ENCODE assay signal across 8 cellular contexts in genomic region chr3:181700168-181701087, GRCh38. TPM values are rescaled to one million over a fixed set of nuclear protein-coding genes. Genes with fewer than 3 reads are reported as not detected.
DNase-seq lines count a peak whose midpoint lies in the region; TF ChIP-seq lines count a peak whose summit lies in the region.

No MANE protein-coding gene starts in this region.

- peak overlapping the region; percentile 75 for H3K4me3 Mint-ChIP-seq in HFFc6

- 3 to 9% (median 4%) methylated on average over 17 of the region's 17 CpGs for WGBS in spleen, 5 donors

- peak; percentile 77 for DNase-seq in activated effector memory CD4-positive, alpha-beta T cell treated with anti-CD3 and anti-CD28 coated beads, Interleukin-2, amount 50 U/mL, for 16 hours
- no peak for DNase-seq in activated effector memory CD4-positive, alpha-beta T cell treated with Interleukin-2 at 50 U/mL for 16 hours
- DNase-seq in HFFc6: peak; percentile 47
- DNase-seq in LoVo (ENCODE audit: low spot score): peak; percentile 81
- peak; percentile 69 for DNase-seq in RKO (ENCODE audit: low spot score)
- peak; percentile 28 for DNase-seq in brain microvascular endothelial cell
- peak; percentile 94 for DNase-seq in inferior parietal cortex (ENCODE audit: extremely low spot score)
- DNase-seq in spleen: no peak

- no peak for TF ChIP-seq POLR2A in spleen (IDR thresholded peaks at IDR 0.05)

- no peaks in the 10 kb centered on the region for H3K36me3 ChIP-seq in brain microvascular endothelial cell (replicated peaks)
- no peaks in the 10 kb centered on the region for H3K36me3 ChIP-seq in spleen

- no peaks in the 10 kb centered on the region for H3K9me3 Mint-ChIP-seq in HFFc6

- H3K27ac Mint-ChIP-seq in HFFc6: no peak overlapping the region

- intact Hi-C loops in spleen (cut with DNase I; ENCODE audit: low total_unique reads): no loop called here

- peaks cover 3 to 46% (median 35%) of the 10 kb centered on the region in 6 donors for H3K4me1 ChIP-seq in spleen

- no peaks in the 10 kb centered on the region for H3K9me3 ChIP-seq in spleen

- in situ Hi-C loops in brain microvascular endothelial cell (cut with HindIII; ENCODE audit: low pct_ligation_motif_present, low sequenced_read_pairs): loop anchor here (10.0 to 25.0 kb wide), 2 partner anchors 562 to 984 kb away; no protein-coding TSS in a partner anchor

- H3K27me3 Mint-ChIP-seq in HFFc6 (ENCODE audit: insufficient read depth): peaks cover 44% of the 10 kb centered on the region

- H3K4me1 Mint-ChIP-seq in HFFc6 (ENCODE audit: low read depth): peaks cover 16% of the 10 kb centered on the region

- H3K27me3 ChIP-seq in brain microvascular endothelial cell (replicated peaks): peaks cover 50% of the 10 kb centered on the region
- peaks cover 24 to 100% (median 98%) of the 10 kb centered on the region in 7 donors for H3K27me3 ChIP-seq in spleen (replicated peaks in 1 of 7)

- TF ChIP-seq CTCF in HFFc6 (IDR thresholded peaks at IDR 0.05) (peak; percentile 92), brain microvascular endothelial cell (IDR thresholded peaks at IDR 0.05; ENCODE audit: low read depth, low read length, missing control alignments) (peak; percentile 89), spleen (IDR thresholded peaks at IDR 0.05 in 8 of 11, conservative IDR thresholded peaks at IDR 0.05 in 3 of 11) (peak in 9 of 11 experiments; percentile 41 to 81 (median 66))

- H3K36me3 Mint-ChIP-seq in HFFc6 (ENCODE audit: low read depth): no peaks in the 10 kb centered on the region

- H3K4me3 ChIP-seq in brain microvascular endothelial cell (ENCODE audit: low read depth, low read length): peak overlapping the region; percentile 42
- H3K4me3 ChIP-seq in spleen: peak overlapping the region in 3 of 8 donors; percentile 5 to 53 (median 17)

- no peak overlapping the region for H3K27ac ChIP-seq in brain microvascular endothelial cell
- H3K27ac ChIP-seq in spleen: no peak overlapping the region

RNA-seq across cellular contexts. Expression of gene SOX2, which starts 11.3 kb away (rescaled TPM):
- total RNA-seq in HFFc6 (2021; fragmentation: NEBNext Ultra II Directional; extraction: Animal tissue kit (Norgen Biotek cat#: 25700)): not detected
- under 1 TPM in 2 of 7 donors, not detected in 5; 0.10 to 0.43 TPM for total RNA-seq in spleen
- under 1 TPM; 0.02 to 0.54 (median 0.05) TPM for polyA plus RNA-seq in spleen

Comparison
In these comparisons a context has a peak if more than half of its experiments do, and no peak if none do; other contexts are left out.
1. DNase-seq: peak in activated effector memory CD4-positive, alpha-beta T cell treated with anti-CD3 and anti-CD28 coated beads, Interleukin-2, amount 50 U/mL, for 16 hours (single experiment), HFFc6 (single experiment), LoVo (single experiment), RKO (single experiment), brain microvascular endothelial cell (single experiment) and inferior parietal cortex (single experiment); none in activated effector memory CD4-positive, alpha-beta T cell treated with Interleukin-2 at 50 U/mL for 16 hours (single experiment) and spleen (single experiment).
2. Peak in every context shown above with its lines, with median percentiles within 50 percentile points of each other: CTCF ChIP-seq.